Comparison of ENCODE assay signal across 1 cellular context in the genomic region with DNA sequence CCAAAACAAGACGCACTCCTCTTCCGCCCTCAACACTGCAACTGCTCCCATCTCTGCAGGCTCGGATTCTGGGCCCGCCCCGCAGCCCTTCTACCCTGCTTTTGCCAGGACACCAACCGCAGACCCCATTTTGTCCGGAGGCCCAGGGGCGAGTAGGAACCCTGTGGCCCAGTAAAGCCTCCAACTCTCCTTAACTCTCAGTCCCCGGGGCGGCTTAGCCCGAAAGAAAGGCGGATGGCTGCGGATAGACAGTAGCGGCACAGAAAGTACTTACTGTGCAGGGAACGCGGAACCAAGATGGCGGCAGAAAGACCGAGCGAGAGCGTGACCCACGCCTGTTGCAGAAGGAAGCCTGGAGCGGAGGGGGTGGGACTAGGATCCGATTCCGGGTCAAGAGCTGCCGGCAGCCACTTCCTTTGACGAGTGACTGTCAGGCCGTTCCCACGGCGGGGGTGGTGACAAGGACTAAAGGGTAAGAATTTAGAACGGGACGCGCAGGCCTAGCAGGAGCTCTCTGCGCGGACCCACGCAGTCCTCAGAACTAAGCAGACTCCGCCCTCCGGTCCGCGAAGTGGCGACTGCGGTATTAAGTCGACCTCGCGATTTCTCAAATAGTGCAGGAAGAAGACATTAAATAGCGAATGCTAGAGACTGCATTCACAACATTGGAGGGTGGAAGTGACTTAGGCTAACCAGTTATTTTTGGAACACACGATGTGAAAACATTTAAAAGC.
TF ChIP-seq lines count a peak whose summit lies in the region.

Gene NACA, minus strand, starts transcription at position 311 of the 734 bp plus-strand sequence. CDS start 778 bp downstream, outside the sequence.

TF ChIP-seq in HepG2, 621 proteins besides CTCF, POLR2A, EP300 and RAD21 (continued from another document and continues in another):
- TF ChIP-seq, protein P1, sequence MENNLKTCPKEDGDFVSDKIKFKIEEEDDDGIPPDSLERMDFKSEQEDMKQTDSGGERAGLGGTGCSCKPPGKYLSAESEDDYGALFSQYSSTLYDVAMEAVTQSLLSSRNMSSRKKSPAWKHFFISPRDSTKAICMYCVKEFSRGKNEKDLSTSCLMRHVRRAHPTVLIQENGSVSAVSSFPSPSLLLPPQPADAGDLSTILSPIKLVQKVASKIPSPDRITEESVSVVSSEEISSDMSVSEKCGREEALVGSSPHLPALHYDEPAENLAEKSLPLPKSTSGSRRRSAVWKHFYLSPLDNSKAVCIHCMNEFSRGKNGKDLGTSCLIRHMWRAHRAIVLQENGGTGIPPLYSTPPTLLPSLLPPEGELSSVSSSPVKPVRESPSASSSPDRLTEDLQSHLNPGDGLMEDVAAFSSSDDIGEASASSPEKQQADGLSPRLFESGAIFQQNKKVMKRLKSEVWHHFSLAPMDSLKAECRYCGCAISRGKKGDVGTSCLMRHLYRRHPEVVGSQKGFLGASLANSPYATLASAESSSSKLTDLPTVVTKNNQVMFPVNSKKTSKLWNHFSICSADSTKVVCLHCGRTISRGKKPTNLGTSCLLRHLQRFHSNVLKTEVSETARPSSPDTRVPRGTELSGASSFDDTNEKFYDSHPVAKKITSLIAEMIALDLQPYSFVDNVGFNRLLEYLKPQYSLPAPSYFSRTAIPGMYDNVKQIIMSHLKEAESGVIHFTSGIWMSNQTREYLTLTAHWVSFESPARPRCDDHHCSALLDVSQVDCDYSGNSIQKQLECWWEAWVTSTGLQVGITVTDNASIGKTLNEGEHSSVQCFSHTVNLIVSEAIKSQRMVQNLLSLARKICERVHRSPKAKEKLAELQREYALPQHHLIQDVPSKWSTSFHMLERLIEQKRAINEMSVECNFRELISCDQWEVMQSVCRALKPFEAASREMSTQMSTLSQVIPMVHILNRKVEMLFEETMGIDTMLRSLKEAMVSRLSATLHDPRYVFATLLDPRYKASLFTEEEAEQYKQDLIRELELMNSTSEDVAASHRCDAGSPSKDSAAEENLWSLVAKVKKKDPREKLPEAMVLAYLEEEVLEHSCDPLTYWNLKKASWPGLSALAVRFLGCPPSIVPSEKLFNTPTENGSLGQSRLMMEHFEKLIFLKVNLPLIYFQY (CRISPR knock-in tag; IDR thresholded peaks at IDR 0.05; ENCODE audit: borderline replicate concordance): peak; percentile 69; the same call in 1 of the 2 replicates
- TF ChIP-seq ZNF776 (CRISPR knock-in tag; IDR thresholded peaks at IDR 0.05) (peak; percentile 67; the same call in 1 of the 2 replicates), ZNF749 (CRISPR knock-in tag; IDR thresholded peaks at IDR 0.05; ENCODE audit: borderline replicate concordance) (no peak), ZMYM2 (CRISPR knock-in tag; IDR thresholded peaks at IDR 0.05) (0 out of 2 replicates have a peak, but pooled peaks have one; percentile 35), ZNF788 (CRISPR knock-in tag; IDR thresholded peaks at IDR 0.05; ENCODE audit: borderline replicate concordance) (peak; percentile 69; the same call in 1 of the 2 replicates), FOXP4 (CRISPR knock-in tag; IDR thresholded peaks at IDR 0.05) (0 out of 2 replicates have a peak, but pooled peaks have one; percentile 40), ZNF205 (CRISPR knock-in tag; IDR thresholded peaks at IDR 0.05) (peak; percentile 91), ZNF567 (CRISPR knock-in tag; IDR thresholded peaks at IDR 0.05; ENCODE audit: borderline replicate concordance) (0 out of 2 replicates have a peak, but pooled peaks have one; percentile 81), KAT2B (IDR thresholded peaks at IDR 0.05; ENCODE audit: borderline replicate concordance, low read depth, low read length) (no peak), ZNF44 (CRISPR knock-in tag; IDR thresholded peaks at IDR 0.05) (no peak; the same call in 1 of the 2 replicates), ZMAT5 (CRISPR knock-in tag; IDR thresholded peaks at IDR 0.05; ENCODE audit: borderline replicate concordance, low read depth) (0 out of 2 replicates have a peak, but pooled peaks have one; percentile 87), HNRNPUL1 (IDR thresholded peaks at IDR 0.05; ENCODE audit: low read depth, low read length) (no peak), NRL (CRISPR knock-in tag; IDR thresholded peaks at IDR 0.05; ENCODE audit: borderline replicate concordance) (peak; percentile 59; the same call in 1 of the 2 replicates), ZBTB3 (CRISPR knock-in tag; IDR thresholded peaks at IDR 0.05; ENCODE audit: borderline replicate concordance, low read depth) (no peak), HNRNPH1 (optimal IDR thresholded peaks at IDR 0.05; ENCODE audit: low read depth, low read length) (no peak), KDM4B (CRISPR knock-in tag; IDR thresholded peaks at IDR 0.05) (no peak), ZFP36L2 (CRISPR knock-in tag; IDR thresholded peaks at IDR 0.05) (no peak; the same call in 1 of the 2 replicates), ISX (CRISPR knock-in tag; conservative IDR thresholded peaks at IDR 0.05) (no peak), ZNF550 (CRISPR knock-in tag; IDR thresholded peaks at IDR 0.05; ENCODE audit: borderline replicate concordance) (no peak; the same call in 1 of the 2 replicates), E2F1 (CRISPR knock-in tag; IDR thresholded peaks at IDR 0.05) (no peak; the same call in 1 of the 2 replicates), EHMT2 (IDR thresholded peaks at IDR 0.05; ENCODE audit: borderline replicate concordance, low read depth, low read length) (no peak), ZNF276 (CRISPR knock-in tag; IDR thresholded peaks at IDR 0.05; ENCODE audit: low read depth) (no peak), FOXO1 (CRISPR knock-in tag; IDR thresholded peaks at IDR 0.05) (peak; percentile 16), NR1H2 (CRISPR knock-in tag; IDR thresholded peaks at IDR 0.05; ENCODE audit: borderline replicate concordance, low read depth) (no peak), ZNF678 (CRISPR knock-in tag; IDR thresholded peaks at IDR 0.05) (no peak), ZNF784 (CRISPR knock-in tag; IDR thresholded peaks at IDR 0.05; ENCODE audit: borderline replicate concordance) (0 out of 2 replicates have a peak, but pooled peaks have one; percentile 37), GFI1 (CRISPR knock-in tag; IDR thresholded peaks at IDR 0.05; ENCODE audit: borderline replicate concordance) (peak; percentile 39; the same call in 1 of the 2 replicates), ZBTB26 (CRISPR knock-in tag; IDR thresholded peaks at IDR 0.05; ENCODE audit: borderline replicate concordance) (peak; percentile 77; the same call in 1 of the 2 replicates), SNAPC2 (CRISPR knock-in tag; IDR thresholded peaks at IDR 0.05) (no peak; the same call in 1 of the 2 replicates), CENPBD1 (CRISPR knock-in tag; IDR thresholded peaks at IDR 0.05; ENCODE audit: borderline replicate concordance, low read depth) (no peak), ZNF598 (CRISPR knock-in tag; IDR thresholded peaks at IDR 0.05; ENCODE audit: borderline replicate concordance) (no peak), ZNF296 (CRISPR knock-in tag; conservative IDR thresholded peaks at IDR 0.05) (peak; percentile 82; the same call in 1 of the 2 replicates)
- TF ChIP-seq, protein P2, sequence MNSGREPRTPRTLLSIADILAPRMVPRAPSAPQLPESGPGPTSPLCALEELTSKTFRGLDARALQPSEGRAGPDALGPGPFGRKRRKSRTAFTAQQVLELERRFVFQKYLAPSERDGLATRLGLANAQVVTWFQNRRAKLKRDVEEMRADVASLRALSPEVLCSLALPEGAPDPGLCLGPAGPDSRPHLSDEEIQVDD (CRISPR knock-in tag; IDR thresholded peaks at IDR 0.05; ENCODE audit: borderline replicate concordance): no peak
- TF ChIP-seq, protein P3, sequence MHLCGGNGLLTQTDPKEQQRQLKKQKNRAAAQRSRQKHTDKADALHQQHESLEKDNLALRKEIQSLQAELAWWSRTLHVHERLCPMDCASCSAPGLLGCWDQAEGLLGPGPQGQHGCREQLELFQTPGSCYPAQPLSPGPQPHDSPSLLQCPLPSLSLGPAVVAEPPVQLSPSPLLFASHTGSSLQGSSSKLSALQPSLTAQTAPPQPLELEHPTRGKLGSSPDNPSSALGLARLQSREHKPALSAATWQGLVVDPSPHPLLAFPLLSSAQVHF (CRISPR knock-in tag; IDR thresholded peaks at IDR 0.05): 0 out of 2 replicates have a peak, but pooled peaks have one; percentile 70
- TF ChIP-seq, protein P4, sequence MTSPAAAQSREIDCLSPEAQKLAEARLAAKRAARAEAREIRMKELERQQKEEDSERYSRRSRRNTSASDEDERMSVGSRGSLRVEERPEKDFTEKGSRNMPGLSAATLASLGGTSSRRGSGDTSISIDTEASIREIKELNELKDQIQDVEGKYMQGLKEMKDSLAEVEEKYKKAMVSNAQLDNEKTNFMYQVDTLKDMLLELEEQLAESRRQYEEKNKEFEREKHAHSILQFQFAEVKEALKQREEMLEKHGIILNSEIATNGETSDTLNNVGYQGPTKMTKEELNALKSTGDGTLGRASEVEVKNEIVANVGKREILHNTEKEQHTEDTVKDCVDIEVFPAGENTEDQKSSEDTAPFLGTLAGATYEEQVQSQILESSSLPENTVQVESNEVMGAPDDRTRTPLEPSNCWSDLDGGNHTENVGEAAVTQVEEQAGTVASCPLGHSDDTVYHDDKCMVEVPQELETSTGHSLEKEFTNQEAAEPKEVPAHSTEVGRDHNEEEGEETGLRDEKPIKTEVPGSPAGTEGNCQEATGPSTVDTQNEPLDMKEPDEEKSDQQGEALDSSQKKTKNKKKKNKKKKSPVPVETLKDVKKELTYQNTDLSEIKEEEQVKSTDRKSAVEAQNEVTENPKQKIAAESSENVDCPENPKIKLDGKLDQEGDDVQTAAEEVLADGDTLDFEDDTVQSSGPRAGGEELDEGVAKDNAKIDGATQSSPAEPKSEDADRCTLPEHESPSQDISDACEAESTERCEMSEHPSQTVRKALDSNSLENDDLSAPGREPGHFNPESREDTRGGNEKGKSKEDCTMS (CRISPR knock-in tag; conservative IDR thresholded peaks at IDR 0.05): no peak
- TF ChIP-seq, protein P5, sequence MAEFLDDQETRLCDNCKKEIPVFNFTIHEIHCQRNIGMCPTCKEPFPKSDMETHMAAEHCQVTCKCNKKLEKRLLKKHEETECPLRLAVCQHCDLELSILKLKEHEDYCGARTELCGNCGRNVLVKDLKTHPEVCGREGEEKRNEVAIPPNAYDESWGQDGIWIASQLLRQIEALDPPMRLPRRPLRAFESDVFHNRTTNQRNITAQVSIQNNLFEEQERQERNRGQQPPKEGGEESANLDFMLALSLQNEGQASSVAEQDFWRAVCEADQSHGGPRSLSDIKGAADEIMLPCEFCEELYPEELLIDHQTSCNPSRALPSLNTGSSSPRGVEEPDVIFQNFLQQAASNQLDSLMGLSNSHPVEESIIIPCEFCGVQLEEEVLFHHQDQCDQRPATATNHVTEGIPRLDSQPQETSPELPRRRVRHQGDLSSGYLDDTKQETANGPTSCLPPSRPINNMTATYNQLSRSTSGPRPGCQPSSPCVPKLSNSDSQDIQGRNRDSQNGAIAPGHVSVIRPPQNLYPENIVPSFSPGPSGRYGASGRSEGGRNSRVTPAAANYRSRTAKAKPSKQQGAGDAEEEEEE (CRISPR knock-in tag; IDR thresholded peaks at IDR 0.05; ENCODE audit: borderline replicate concordance): no peak
